Comparison of ENCODE assay signal across 8 cellular contexts in genomic region chr12:120116792-120117651, GRCh38. TPM values are rescaled to one million over a fixed set of nuclear protein-coding genes. Genes with fewer than 3 reads are reported as not detected.
DNase-seq lines count a peak whose midpoint lies in the region; ATAC-seq, FAIRE-seq and TF ChIP-seq lines count a peak whose summit lies in the region.

No MANE protein-coding gene starts in this region.

- peaks cover 2% of the 10 kb centered on the region; the same call in 1 of the 2 replicates for H3K36me3 ChIP-seq in Caco-2 (ENCODE audit: control insufficient read depth, insufficient read depth, low read length)
- peaks cover 11% of the 10 kb centered on the region for H3K36me3 ChIP-seq in HUES6 (ENCODE audit: control insufficient read depth, insufficient read depth, low read length)
- peaks cover 0 to 4% (median 2%) of the 10 kb centered on the region in 4 experiments; a peak in 2 of 8 replicates for H3K36me3 ChIP-seq in H1 (ENCODE audit: control insufficient read depth in 2 of 4, insufficient read depth in 4 of 4, low read length in 3 of 4)
- H3K36me3 ChIP-seq in mesodermal cell (ENCODE audit: control insufficient read depth, insufficient read depth, low read length): peaks cover 30% of the 10 kb centered on the region

- peak overlapping the region; percentile 96 for H4K5ac ChIP-seq in H1 (ENCODE audit: insufficient read length, low read depth, low read length)

- no peak for TF ChIP-seq CTCF in Caco-2 (IDR thresholded peaks at IDR 0.05; ENCODE audit: insufficient read depth in 1 of 2, low read depth in 1 of 2, low read length in 1 of 2, severe bottlenecking in 1 of 2, unreplicated experiment in 1 of 2)
- TF ChIP-seq CTCF in H1 (IDR thresholded peaks at IDR 0.05; ENCODE audit: control extremely low read depth in 1 of 3, insufficient read depth in 1 of 3, low read depth in 1 of 3, low read length in 3 of 3): no peak

- H3K79me2 ChIP-seq in H1 (ENCODE audit: control insufficient read depth in 1 of 2, insufficient read depth in 2 of 2, low read length in 2 of 2): peaks cover 0 to 45% of the 10 kb centered on the region in 2 experiments; a peak in 3 of 4 replicates

- peaks cover 68% of the 10 kb centered on the region for H3K36me3 Mint-ChIP-seq in Caco-2 (ENCODE audit: insufficient read depth, unreplicated experiment)
- H3K36me3 Mint-ChIP-seq in activated CD8-positive, alpha-beta memory T cell treated with anti-CD3 and anti-CD28 coated beads, Interleukin-2, amount 10 ng/mL, durations not matched to agents 7 days and 5 days: peaks cover 27% of the 10 kb centered on the region

- H3K79me1 ChIP-seq in H1 (ENCODE audit: low read depth, low read length): peaks cover 21% of the 10 kb centered on the region

- H3K4me1 Mint-ChIP-seq in Caco-2 (ENCODE audit: low read depth, unreplicated experiment): peaks cover 24% of the 10 kb centered on the region
- H3K4me1 Mint-ChIP-seq in activated CD8-positive, alpha-beta memory T cell treated with anti-CD3 and anti-CD28 coated beads, Interleukin-2, amount 10 ng/mL, durations not matched to agents 7 days and 5 days: peaks cover 74% of the 10 kb centered on the region

- H2BK12ac ChIP-seq in H1 (ENCODE audit: low read depth, low read length): 0 out of 2 replicates have a peak overlapping the region, but pooled peaks have one; percentile 39

- H3K4ac ChIP-seq in H1 (replicated peaks; ENCODE audit: insufficient read length, low read depth, low read length): peak overlapping the region; percentile 59

- H3K23ac ChIP-seq in H1 (ENCODE audit: insufficient read length): no peak overlapping the region

- peak overlapping the region; percentile 93 for H3K18ac ChIP-seq in H1 (ENCODE audit: extremely low read depth, low read length)

- peak overlapping the region; percentile 48 for H2BK120ac ChIP-seq in H1 (replicated peaks; ENCODE audit: low read depth, low read length)

- H3K27me3 ChIP-seq in Caco-2 (replicated peaks; ENCODE audit: control insufficient read depth, insufficient read depth, low read length) (no peaks in the 10 kb centered on the region), HUES6 (ENCODE audit: control insufficient read depth, insufficient read depth, low read length) (no peaks in the 10 kb centered on the region), H1 (replicated peaks in 1 of 4; ENCODE audit: control insufficient read depth in 3 of 4, extremely low read depth in 1 of 4, insufficient read depth in 3 of 4, low read length in 3 of 4) (no peaks in the 10 kb centered on the region)

- peak in 1 of 2 experiments; percentile 57; a peak in 2 of 3 replicates for TF ChIP-seq POLR2A in H1 (IDR thresholded peaks at IDR 0.05; ENCODE audit: control extremely low read depth in 1 of 2, low read depth in 2 of 2, low read length in 2 of 2)

- intact Hi-C loops in Caco-2 (cut with micrococcal nuclease; ENCODE audit: unreplicated experiment): loop anchor here (1.0 kb wide), 1 partner anchor 12 kb away; no protein-coding TSS in a partner anchor

- H3K9me3 ChIP-seq in Caco-2 (no peaks in the 10 kb centered on the region), HUES6 (ENCODE audit: control insufficient read depth, insufficient read depth, low read depth, low read length) (no peaks in the 10 kb centered on the region), H1 (ENCODE audit: insufficient read depth in 2 of 2, low read depth in 1 of 2, low read length in 1 of 2) (no peaks in the 10 kb centered on the region), mesodermal cell (ENCODE audit: control insufficient read depth, low read length) (no peaks in the 10 kb centered on the region)

- H4K8ac ChIP-seq in H1 (ENCODE audit: extremely low read depth, insufficient read depth, low read length): peak overlapping the region; percentile 25

- H3K4me1 ChIP-seq in Caco-2: peaks cover 26% of the 10 kb centered on the region
- peaks cover 20% of the 10 kb centered on the region for H3K4me1 ChIP-seq in HUES6 (ENCODE audit: control insufficient read depth, insufficient read depth, low read length)
- H3K4me1 ChIP-seq in H1 (replicated peaks in 1 of 4; ENCODE audit: control insufficient read depth in 3 of 4, insufficient read depth in 4 of 4, low read length in 3 of 4): peaks cover 5 to 14% (median 9%) of the 10 kb centered on the region in 4 experiments; a peak in 6 of 7 replicates
- H3K4me1 ChIP-seq in mesodermal cell (ENCODE audit: control insufficient read depth, insufficient read depth, low read length, poor library complexity, severe bottlenecking): peaks cover 15% of the 10 kb centered on the region

- DNase-seq in Caco-2: peak; percentile 96 to 99
- peak; percentile 85 for DNase-seq in NOMO-1 treated with dmso at 0.1 percent for 144 hours (lab: John Stamatoyannopoulos, UW; ENCODE audit: unreplicated experiment)
- peak; percentile 98 for DNase-seq in activated CD8-positive, alpha-beta memory T cell treated with anti-CD3 and anti-CD28 coated beads, Interleukin-2, amount 10 ng/mL, durations not matched to agents 7 days and 5 days
- peak; percentile 85 to 99 for DNase-seq in H1 (ENCODE audit: low read depth in 1 of 2, low spot score in 2 of 2)
- DNase-seq in stimulated activated CD8-positive, alpha-beta memory T cell treated with anti-CD3 and anti-CD28 coated beads, Interleukin-15, amount 100 ng/mL, for 1 hour (ENCODE audit: low read depth): peak; percentile 94

- H3K27ac Mint-ChIP-seq in Caco-2 (ENCODE audit: unreplicated experiment): peak overlapping the region; percentile 92
- peak overlapping the region; percentile 83 for H3K27ac Mint-ChIP-seq in activated CD8-positive, alpha-beta memory T cell treated with anti-CD3 and anti-CD28 coated beads, Interleukin-2, amount 10 ng/mL, durations not matched to agents 7 days and 5 days

- no peak for FAIRE-seq in H1 (lab: Jason Lieb, UNC)

- BruUV-seq in Caco-2 (replicated peaks; lab: Mats Ljungman, UMichigan): no TSS peak

- H3K56ac ChIP-seq in H1 (replicated peaks; ENCODE audit: insufficient read length, low read depth, low read length): peak overlapping the region; percentile 60

- H2BK5ac ChIP-seq in H1 (ENCODE audit: low read depth, low read length): peak overlapping the region; percentile 90; the same call in 1 of the 2 replicates

- peak; percentile 43 for ATAC-seq in GM21423 (IDR thresholded peaks at IDR 0.05; ENCODE audit: unreplicated experiment)
- peak; percentile 81 for ATAC-seq in activated CD8-positive, alpha-beta memory T cell treated with anti-CD3 and anti-CD28 coated beads, Interleukin-2, amount 10 ng/mL, durations not matched to agents 7 days and 5 days

- H4K20me1 ChIP-seq in H1 (replicated peaks in 1 of 2; ENCODE audit: control insufficient read depth in 1 of 2, insufficient read depth in 2 of 2, low read length in 2 of 2): peaks cover 3 to 6% of the 10 kb centered on the region in 2 experiments

- no peak overlapping the region for H2BK20ac ChIP-seq in H1 (ENCODE audit: low read length)

- H3K27ac ChIP-seq in HUES6 (ENCODE audit: low read depth, low read length): peak overlapping the region; percentile 78; the same call in 1 of the 2 replicates
- no peak overlapping the region; the same call in 1 of the 2 replicates for H3K27ac ChIP-seq in H1 (ENCODE audit: low read depth, low read length)
- peak overlapping the region; percentile 86 for H3K27ac ChIP-seq in mesodermal cell (ENCODE audit: low read depth, low read length, severe bottlenecking)

- CTCF ChIA-PET in Caco-2 (lab: Charles Lee): interaction anchor here (0.5 to 2.2 kb wide), 5 partner anchors 13 to 200 kb away, joined by 3 to 11 read pairs (median 4); no protein-coding TSS in a partner anchor
- CTCF ChIA-PET in activated CD8-positive, alpha-beta memory T cell treated with anti-CD3 and anti-CD28 coated beads, Interleukin-2, amount 10 ng/mL, durations not matched to agents 7 days and 5 days (lab: Charles Lee): interaction anchor here (0.7 to 3.3 kb wide), 11 partner anchors 9 to 355 kb away, joined by 3 to 15 read pairs (median 3); partner anchors contain the start of gene RPLP0
- CTCF ChIA-PET in H1 (lab: Charles Lee; ENCODE audit: partially characterized antibody): interaction anchor here (1.0 to 3.6 kb wide), 7 partner anchors 9 to 148 kb away, joined by 3 to 12 read pairs (median 4); partner anchors contain the start of gene PXN

- POLR2A ChIA-PET in Caco-2 (lab: Charles Lee) (interaction anchor here (0.5 to 2.6 kb wide), 10 partner anchors 8 to 346 kb away, joined by 3 to 36 read pairs (median 6); partner anchors contain the start of genes RNU4-1, RNU4-2, RPLP0 and SIRT4), H1 (lab: Charles Lee; ENCODE audit: partially characterized antibody) (interaction anchor here (0.6 to 16.6 kb wide), 24 partner anchors 8 to 1966 kb away, joined by 3 to 266 read pairs (median 4); partner anchors contain the start of genes BICDL1, GCN1, RNU4-1 and RNU4-2)

- H4K91ac ChIP-seq in H1 (replicated peaks; ENCODE audit: insufficient read length, low read length): no peak overlapping the region

- H3K14ac ChIP-seq in H1 (ENCODE audit: insufficient read length): no peak overlapping the region

- peak overlapping the region; percentile 84 for H3K4me3 Mint-ChIP-seq in Caco-2 (ENCODE audit: unreplicated experiment)
- peak overlapping the region; percentile 81 for H3K4me3 Mint-ChIP-seq in activated CD8-positive, alpha-beta memory T cell treated with anti-CD3 and anti-CD28 coated beads, Interleukin-2, amount 10 ng/mL, durations not matched to agents 7 days and 5 days

- H3K4me3 ChIP-seq in Caco-2 (ENCODE audit: low read depth, low read length) (peak overlapping the region; percentile 86), HUES6 (ENCODE audit: low read depth, low read length) (peak overlapping the region; percentile 98), H1 (ENCODE audit: extremely low read depth in 1 of 4, insufficient read depth in 2 of 4, low read depth in 3 of 4, low read length in 4 of 4) (peak overlapping the region; percentile 63 to 93 (median 89)), mesodermal cell (ENCODE audit: extremely low read depth, insufficient read depth, low read length, poor library complexity, severe bottlenecking) (peak overlapping the region; percentile 73)

- H3K27me3 Mint-ChIP-seq in Caco-2 (ENCODE audit: insufficient read depth, unreplicated experiment): no peaks in the 10 kb centered on the region
- H3K27me3 Mint-ChIP-seq in activated CD8-positive, alpha-beta memory T cell treated with anti-CD3 and anti-CD28 coated beads, Interleukin-2, amount 10 ng/mL, durations not matched to agents 7 days and 5 days: no peaks in the 10 kb centered on the region

- no peak for TF ChIP-seq RAD21 in H1 (IDR thresholded peaks at IDR 0.05 in 1 of 2, conservative IDR thresholded peaks at IDR 0.05 in 1 of 2; ENCODE audit: low read depth in 2 of 2, low read length in 2 of 2)

- 1% methylated on average over 53 of the region's 91 CpGs; no CpG with 5 or more reads in 1 of the 2 experiments for WGBS in H1 (ENCODE audit: extremely low coverage in 1 of 2, insufficient coverage in 1 of 2, insufficient read length in 1 of 2, insufficient replicate concordance in 2 of 2, low coverage in 1 of 2, low lambda C conversion rate in 2 of 2, missing lambda C conversion rate in 1 of 2), 2 experiments
- WGBS in mesodermal cell (ENCODE audit: insufficient coverage in 2 of 2), 2 experiments: 0% methylated on average over 49 to 75 of the region's 91 CpGs

- no peaks in the 10 kb centered on the region for H3K9me3 Mint-ChIP-seq in Caco-2 (ENCODE audit: unreplicated experiment)
- H3K9me3 Mint-ChIP-seq in activated CD8-positive, alpha-beta memory T cell treated with anti-CD3 and anti-CD28 coated beads, Interleukin-2, amount 10 ng/mL, durations not matched to agents 7 days and 5 days (ENCODE audit: low read depth): no peaks in the 10 kb centered on the region

- no peak overlapping the region; the same call in 1 of the 2 replicates for H2BK15ac ChIP-seq in H1 (ENCODE audit: low read length)

- peaks cover 9% of the 10 kb centered on the region for H3K23me2 ChIP-seq in H1 (ENCODE audit: low read depth, low read length)

- no peak overlapping the region for H2AK5ac ChIP-seq in H1 (ENCODE audit: low read depth, low read length)

- H2AFZ ChIP-seq in H1 (ENCODE audit: low read length): no peak overlapping the region

- TF ChIP-seq EP300 in H1 (IDR thresholded peaks at IDR 0.05; ENCODE audit: borderline replicate concordance in 1 of 2, low read depth in 2 of 2, low read length in 2 of 2): no peak

- H3K9ac ChIP-seq in HUES6 (ENCODE audit: low read length): peak overlapping the region; percentile 87
- H3K9ac ChIP-seq in H1 (replicated peaks in 1 of 4; ENCODE audit: extremely low read depth in 1 of 4, low read depth in 3 of 4, low read length in 3 of 4): peak overlapping the region; percentile 61 to 77 (median 70)

- H3K4me2 ChIP-seq in H1 (ENCODE audit: insufficient read depth in 1 of 2, low read depth in 2 of 2, low read length in 2 of 2): peak overlapping the region; percentile 75 to 90

RNA-seq across cellular contexts. Expression of gene RAB35, which starts 0.5 kb away (rescaled TPM):
- 65.1 and 72.0 TPM in 2 replicates for total RNA-seq in Caco-2 (2022)
- 10 to 100 TPM; 63.7 to 81.3 TPM for total RNA-seq in activated CD8-positive, alpha-beta memory T cell treated with anti-CD3 and anti-CD28 coated beads, Interleukin-2, amount 10 ng/mL, durations not matched to agents 7 days and 5 days
- 39.0 and 45.7 TPM in 2 replicates for total RNA-seq in H1 (2021; fragmentation: NEBNext Ultra II Directional; extraction: Animal tissue kit (Norgen Biotek cat#: 25700))
- 33.4 and 45.8 TPM in 2 replicates for polyA plus RNA-seq in H1 (2011; rRNA removed)
- polyA plus RNA-seq in H1 (2011; cell fraction: cytosol; rRNA removed): 29.0 TPM
- polyA plus RNA-seq in H1 (2011; cell fraction: nucleus; rRNA removed): 37.5 TPM
- polyA plus RNA-seq in H1 (2012, experiment 1 of 2): 35.9 to 43.8 TPM (median 40.9 TPM) in 4 replicates
- 38.3 TPM for polyA plus RNA-seq in H1 (2012, experiment 2 of 2)
- 27.7 TPM for polyA plus RNA-seq in H1 (2013, experiment 1 of 2)
- 29.3 TPM for polyA plus RNA-seq in H1 (2013, experiment 2 of 2)
- 34.0 and 46.0 TPM in 2 replicates for polyA minus RNA-seq in H1 (2011; rRNA and poly(A)+ RNA removed)
- polyA minus RNA-seq in H1 (2011; cell fraction: cytosol; rRNA and poly(A)+ RNA removed): 16.2 TPM
- 12.0 TPM for polyA minus RNA-seq in H1 (2011; cell fraction: nucleus; rRNA and poly(A)+ RNA removed)
- polyA plus RNA-seq in mesodermal cell (2013, experiment 1 of 2): 36.8 TPM
- 30.6 TPM for polyA plus RNA-seq in mesodermal cell (2013, experiment 2 of 2)
